ENCODE assay signal across 16 cellular contexts in genomic region chr2:54565551-54565950, GRCh38.
DNase-seq lines count a peak whose midpoint lies in the region; ATAC-seq and TF ChIP-seq lines count a peak whose summit lies in the region.
"Had no signal": no experiment of that assay in that cellular context is flagged by ENCODE, and none has a peak within 500 bp of the region (broad histone marks: within the 10 kb centered on the region; RNA-seq: fewer than 3 reads in every experiment).

No MANE protein-coding gene starts in this region.

- H3K4me2 ChIP-seq in hepatocyte, result peak overlapping the region; percentile 86

- H3K36me3 ChIP-seq in cardiac muscle cell, result no peaks in the 10 kb centered on the region
- peaks cover 10% of the 10 kb centered on the region; the same call in 1 of the 2 replicates for H3K36me3 ChIP-seq in RWPE2 (ENCODE audit: low read depth)
- no peaks in the 10 kb centered on the region for H3K36me3 ChIP-seq in hepatocyte (replicated peaks; ENCODE audit: insufficient read depth, low read depth)
- H3K36me3 ChIP-seq: breast epithelium, gastrocnemius medialis, uterus had no signal

- H3K4me3 ChIP-seq in cardiac muscle cell (no peak overlapping the region), RWPE2 (ENCODE audit: severe bottlenecking) (no peak overlapping the region), hepatocyte (no peak overlapping the region)
- H3K4me3 ChIP-seq: breast epithelium, gastrocnemius medialis, uterus had no signal

- no peaks in the 10 kb centered on the region for H3K9me3 ChIP-seq in cardiac muscle cell (ENCODE audit: low read depth)
- H3K9me3 ChIP-seq in RWPE2 (ENCODE audit: severe bottlenecking), result no peaks in the 10 kb centered on the region
- H3K9me3 ChIP-seq in hepatocyte (ENCODE audit: low read depth), result no peaks in the 10 kb centered on the region
- H3K9me3 ChIP-seq: breast epithelium, gastrocnemius medialis, uterus had no signal

- H3K4me1 Mint-ChIP-seq in type B pancreatic cell (ENCODE audit: unreplicated experiment), result peaks cover 67% of the 10 kb centered on the region
- peaks cover 66% of the 10 kb centered on the region for H3K4me1 Mint-ChIP-seq in mesothelial cell of epicardium

- no peak for DNase-seq in cardiac muscle cell (ENCODE audit: low read depth in 1 of 2, low spot score in 1 of 2)
- no peak for DNase-seq in Right ventricle myocardium inferior (ENCODE audit: missing footprints)
- DNase-seq in RWPE2 (ENCODE audit: low spot score), result no peak
- no peak for DNase-seq in hepatocyte (ENCODE audit: low spot score)
- DNase-seq in type B pancreatic cell (ENCODE audit: extremely low spot score, unreplicated experiment), result no peak
- DNase-seq in mesothelial cell of epicardium (ENCODE audit: low spot score in 2 of 2, unreplicated experiment in 2 of 2), result no peak
- DNase-seq in HEK293T (ENCODE audit: extremely low spot score), result no peak
- DNase-seq: gastrocnemius medialis; left colon; NCI-H1092 treated with DMSO at 0.1 percent for 48 hours; stimulated activated CD4-positive, alpha-beta T cell treated with anti-CD3 and anti-CD28 coated beads, Interleukin-2, amount 100 ng/mL, for 24 hours; T1000; uterus had no signal

- H3K4me1 ChIP-seq in cardiac muscle cell (ENCODE audit: low read depth), result peaks cover 72% of the 10 kb centered on the region
- peaks cover 49% of the 10 kb centered on the region for H3K4me1 ChIP-seq in RWPE2 (ENCODE audit: insufficient read depth, poor library complexity, severe bottlenecking)
- peaks cover 53% of the 10 kb centered on the region for H3K4me1 ChIP-seq in hepatocyte (ENCODE audit: insufficient read depth)

- POLR2A ChIA-PET in HEK293T (lab: Yijun Ruan, JAX), result no interaction called here

- peaks cover 100% of the 10 kb centered on the region for H3K79me2 ChIP-seq in hepatocyte

- no peak for TF ChIP-seq CTCF in cardiac muscle cell (IDR thresholded peaks at IDR 0.05; ENCODE audit: low read depth, low read length)
- TF ChIP-seq CTCF in RWPE2 (IDR thresholded peaks at IDR 0.05; ENCODE audit: poor library complexity, severe bottlenecking), result no peak
- no peak for TF ChIP-seq CTCF in hepatocyte (IDR thresholded peaks at IDR 0.05; ENCODE audit: poor library complexity)
- no peak for TF ChIP-seq CTCF in type B pancreatic cell (conservative IDR thresholded peaks at IDR 0.05)
- TF ChIP-seq CTCF in mesothelial cell of epicardium (IDR thresholded peaks at IDR 0.05; ENCODE audit: unreplicated experiment), result no peak

- peaks cover 50% of the 10 kb centered on the region for H4K20me1 ChIP-seq in hepatocyte (ENCODE audit: insufficient read depth, poor library complexity, severe bottlenecking)

- H3K27me3 ChIP-seq in cardiac muscle cell, result no peaks in the 10 kb centered on the region
- no peaks in the 10 kb centered on the region for H3K27me3 ChIP-seq in RWPE2 (ENCODE audit: insufficient read depth, poor library complexity, severe bottlenecking)
- H3K27me3 ChIP-seq in hepatocyte, result no peaks in the 10 kb centered on the region
- H3K27me3 ChIP-seq: breast epithelium, gastrocnemius medialis, uterus had no signal

- no peak overlapping the region for H2AFZ ChIP-seq in hepatocyte

- ATAC-seq in Right ventricle myocardium inferior (no peak), RWPE2 (ENCODE audit: low read depth) (no peak), GM18868 (IDR thresholded peaks at IDR 0.05; ENCODE audit: unreplicated experiment) (no peak)
- ATAC-seq: gastrocnemius medialis, HCT116, left colon had no signal

- peak overlapping the region; percentile 28 for H3K27ac Mint-ChIP-seq in type B pancreatic cell
- H3K27ac Mint-ChIP-seq in mesothelial cell of epicardium, result no peak overlapping the region

- peak overlapping the region; percentile 77 for H3K27ac ChIP-seq in cardiac muscle cell
- H3K27ac ChIP-seq in RWPE2 (ENCODE audit: poor library complexity, severe bottlenecking), result peak overlapping the region; percentile 100
- H3K27ac ChIP-seq in hepatocyte, result peak overlapping the region; percentile 25
- H3K27ac ChIP-seq: uterus had no signal

- H3K9me3 Mint-ChIP-seq in type B pancreatic cell (no peaks in the 10 kb centered on the region), mesothelial cell of epicardium (no peaks in the 10 kb centered on the region)

- no peaks in the 10 kb centered on the region for H3K9me2 ChIP-seq in hepatocyte (replicated peaks; ENCODE audit: insufficient read depth)

- H3K27me3 Mint-ChIP-seq in type B pancreatic cell (no peaks in the 10 kb centered on the region), mesothelial cell of epicardium (ENCODE audit: low read depth) (no peaks in the 10 kb centered on the region)

- intact Hi-C loops in Right ventricle myocardium inferior (cut with DNase I), result no loop called here

- H3K4me3 Mint-ChIP-seq in type B pancreatic cell, result no peak overlapping the region
- H3K4me3 Mint-ChIP-seq in mesothelial cell of epicardium, result no peak overlapping the region

- H3K36me3 Mint-ChIP-seq in type B pancreatic cell (peaks cover 17% of the 10 kb centered on the region), mesothelial cell of epicardium (no peaks in the 10 kb centered on the region)

- CTCF ChIA-PET in HEK293T (lab: Yijun Ruan, JAX), result no interaction called here

TF ChIP-seq in HEK293T, 16 proteins besides CTCF, POLR2A, EP300 and RAD21:
- TF ChIP-seq LEF1 (IDR thresholded peaks at IDR 0.05; ENCODE audit: borderline replicate concordance) (no peak), ELF4 (IDR thresholded peaks at IDR 0.05) (no peak), L3MBTL2 (conservative IDR thresholded peaks at IDR 0.05) (no peak), PKNOX1 (IDR thresholded peaks at IDR 0.05) (no peak)

Comparison
In these comparisons a context has a peak if more than half of its experiments do, and no peak if none do; other contexts are left out.
1. H3K27ac ChIP-seq: peak in every context shown above with its lines; median percentile 100 in RWPE2; 77 in cardiac muscle cell; 25 in hepatocyte.